ENCODE assay signal across 9 cellular contexts in genomic region chr10:122321960-122322359, GRCh38. TPM values are rescaled to one million over a fixed set of nuclear protein-coding genes. Genes with fewer than 3 reads are reported as not detected.
"Had no signal": no experiment of that assay in that cellular context is flagged by ENCODE, and none has a peak within 500 bp of the region (broad histone marks: within the 10 kb centered on the region; RNA-seq: fewer than 3 reads in every experiment).

No MANE protein-coding gene starts in this region.

- H3K36me3 ChIP-seq: HAP-1 had no signal

- H3K4me1 ChIP-seq: HAP-1 had no signal

- FAIRE-seq: HTR-8/SVneo, K562 had no signal

- H3K9me3 ChIP-seq: HAP-1 had no signal

- H3K9ac ChIP-seq: GM23248 had no signal

- ATAC-seq: HCT116, K562 had no signal

- H3K27ac ChIP-seq: GM23248 had no signal

- DNase-seq: GM23248, GOT3, H7, IMR-90 had no signal

- H3K4me3 ChIP-seq: GM23248, HAP-1, K562 had no signal

RNA-seq across cellular contexts. Expression of gene BTBD16, which starts 50.9 kb away (rescaled TPM):
- total RNA-seq: GM23248, H4, IMR-90, K562 had no signal
- polyA plus RNA-seq: GM23248, IMR-90 had no signal
